Comparison of ENCODE assay signal across 20 cellular contexts in genomic region chr9:78127271-78128225, GRCh38.
A peak's percentile ranks its signal among the peaks of the same experiment; 100 is the strongest.
DNase-seq lines count a peak whose midpoint lies in the region; ATAC-seq and TF ChIP-seq lines count a peak whose summit lies in the region.
"Had no signal": no experiment of that assay in that cellular context is flagged by ENCODE, and none has a peak within 500 bp of the region (broad histone marks: within the 10 kb centered on the region; RNA-seq: fewer than 3 reads in every experiment).

No MANE protein-coding gene starts in this region.

- 90 to 94% methylated on average over 3 to 5 of the region's 5 CpGs for WGBS in endodermal cell (ENCODE audit: insufficient coverage in 1 of 2, insufficient read length in 1 of 2), 2 experiments
- WGBS in suprapubic skin, result 60% methylated on average over 5 of the region's 5 CpGs

- H3K4me1 Mint-ChIP-seq in endodermal cell, result peaks cover 2% of the 10 kb centered on the region

- H3K36me3 Mint-ChIP-seq in endodermal cell (ENCODE audit: low read depth), result no peaks in the 10 kb centered on the region
- H3K36me3 Mint-ChIP-seq: CD4-positive, CD25-positive, alpha-beta regulatory T cell; mesothelial cell of epicardium had no signal

- TF ChIP-seq CTCF in endodermal cell (conservative IDR thresholded peaks at IDR 0.05), result no peak
- TF ChIP-seq CTCF in suprapubic skin (IDR thresholded peaks at IDR 0.05), result no peak
- TF ChIP-seq CTCF in brain microvascular endothelial cell (IDR thresholded peaks at IDR 0.05; ENCODE audit: low read depth, low read length, missing control alignments), result no peak

- no peaks in the 10 kb centered on the region for H3K27me3 Mint-ChIP-seq in endodermal cell (ENCODE audit: insufficient read depth)
- H3K27me3 Mint-ChIP-seq: progenitor cell of endocrine pancreas had no signal

- in situ Hi-C loops in SK-MEL-5 (cut with HindIII; ENCODE audit: low pct_unique_long_range_greater_than_20kb, low sequenced_read_pairs) (no loop called here), brain microvascular endothelial cell (cut with HindIII; ENCODE audit: low pct_ligation_motif_present, low sequenced_read_pairs) (no loop called here)

- H3K27ac ChIP-seq in endodermal cell (ENCODE audit: low read depth, low read length) (peak overlapping the region; percentile 79), suprapubic skin (peak overlapping the region; percentile 15), brain microvascular endothelial cell (no peak overlapping the region)
- H3K27ac ChIP-seq: esophagus squamous epithelium, thoracic aorta had no signal

- DNase-seq in SK-MEL-5 (ENCODE audit: low read depth, low spot score) (peak; percentile 98), endodermal cell (no peak), medulla oblongata (ENCODE audit: extremely low spot score) (peak; percentile 98), suprapubic skin (ENCODE audit: low spot score in 2 of 2) (no peak), brain microvascular endothelial cell (no peak)
- DNase-seq: activated naive CD4-positive, alpha-beta T cell; activated T-cell treated with anti-CD3 and anti-CD28 coated beads, Interleukin-2, amount 50 U/mL, for 4 hours; CD4-positive, CD25-positive, alpha-beta regulatory T cell; effector CD8-positive, alpha-beta T cell; esophagus squamous epithelium; HCEC 1CT; KBM-7; MV-4-11; NCI-H187 had no signal

- H3K9ac ChIP-seq in endodermal cell (ENCODE audit: extremely low read depth, low read length, poor library complexity, severe bottlenecking), result no peak overlapping the region

- no peaks in the 10 kb centered on the region for H3K9me3 Mint-ChIP-seq in endodermal cell
- H3K9me3 Mint-ChIP-seq: activated T-cell treated with anti-CD3 and anti-CD28 coated beads, Interleukin-2, amount 50 U/mL, for 4 hours; natural killer cell treated with Interleukin-12 subunit alpha and Interleukin-12 subunit beta and Interleukin-15 and Interleukin-18, amount 100 ng/mL, for 72 hours had no signal

- TF ChIP-seq EP300 in suprapubic skin (IDR thresholded peaks at IDR 0.05), result no peak

- no peaks in the 10 kb centered on the region for H3K27me3 ChIP-seq in endodermal cell (ENCODE audit: control insufficient read depth, insufficient read depth, low read length, poor library complexity, severe bottlenecking)
- peaks cover 4% of the 10 kb centered on the region for H3K27me3 ChIP-seq in suprapubic skin
- no peaks in the 10 kb centered on the region for H3K27me3 ChIP-seq in brain microvascular endothelial cell (replicated peaks)

- H3K36me3 ChIP-seq in endodermal cell (ENCODE audit: control insufficient read depth, insufficient read depth, low read length) (no peaks in the 10 kb centered on the region), suprapubic skin (no peaks in the 10 kb centered on the region), brain microvascular endothelial cell (replicated peaks) (no peaks in the 10 kb centered on the region)
- H3K36me3 ChIP-seq: esophagus squamous epithelium, thoracic aorta had no signal

- H3K4me3 ChIP-seq in endodermal cell (ENCODE audit: low read length) (no peak overlapping the region), suprapubic skin (no peak overlapping the region), brain microvascular endothelial cell (ENCODE audit: low read depth, low read length) (no peak overlapping the region)
- H3K4me3 ChIP-seq: esophagus squamous epithelium, thoracic aorta had no signal

- H3K27ac Mint-ChIP-seq in endodermal cell, result no peak overlapping the region
- H3K27ac Mint-ChIP-seq: CD4-positive, CD25-positive, alpha-beta regulatory T cell; mesothelial cell of epicardium; natural killer cell treated with Interleukin-12 subunit alpha and Interleukin-12 subunit beta and Interleukin-15 and Interleukin-18, amount 100 ng/mL, for 72 hours; progenitor cell of endocrine pancreas had no signal

- H3K4me1 ChIP-seq in endodermal cell (ENCODE audit: control insufficient read depth, insufficient read depth, low read length) (no peaks in the 10 kb centered on the region), suprapubic skin (peaks cover 7% of the 10 kb centered on the region)

- no peak for TF ChIP-seq POLR2A in suprapubic skin (IDR thresholded peaks at IDR 0.05)

- no peak overlapping the region for H3K4me3 Mint-ChIP-seq in endodermal cell
- H3K4me3 Mint-ChIP-seq: activated T-cell treated with anti-CD3 and anti-CD28 coated beads, Interleukin-2, amount 50 U/mL, for 4 hours; CD4-positive, CD25-positive, alpha-beta regulatory T cell; mesothelial cell of epicardium; natural killer cell treated with Interleukin-12 subunit alpha and Interleukin-12 subunit beta and Interleukin-15 and Interleukin-18, amount 100 ng/mL, for 72 hours had no signal

- H3K9me3 ChIP-seq in endodermal cell (ENCODE audit: control insufficient read depth, low read length), result no peaks in the 10 kb centered on the region
- H3K9me3 ChIP-seq in suprapubic skin, result no peaks in the 10 kb centered on the region
- H3K9me3 ChIP-seq: thoracic aorta had no signal

- ATAC-seq in HG03025 (IDR thresholded peaks at IDR 0.05; ENCODE audit: low FRiP score, unreplicated experiment), result no peak
- no peak for ATAC-seq in GM21619 (IDR thresholded peaks at IDR 0.05; ENCODE audit: unreplicated experiment)
- ATAC-seq: activated T-cell treated with anti-CD3 and anti-CD28 coated beads, Interleukin-2, amount 50 U/mL, for 4 hours; natural killer cell treated with Interleukin-12 subunit alpha and Interleukin-12 subunit beta and Interleukin-15 and Interleukin-18, amount 100 ng/mL, for 72 hours had no signal

Comparison
In these comparisons a context has a peak if more than half of its experiments do, and no peak if none do; other contexts are left out.
1. DNase-seq: peak in SK-MEL-5 (single experiment) and medulla oblongata (single experiment); none in endodermal cell (single experiment), suprapubic skin (0 of 2) and brain microvascular endothelial cell (single experiment).